16 cellular contexts compared by ENCODE assay signal in genomic region chr5:66860199-66860975, GRCh38.
DNase-seq lines count a peak whose midpoint lies in the region; ATAC-seq, FAIRE-seq and TF ChIP-seq lines count a peak whose summit lies in the region.
"Had no signal": no experiment of that assay in that cellular context is flagged by ENCODE, and none has a peak within 500 bp of the region (broad histone marks: within the 10 kb centered on the region; RNA-seq: fewer than 3 reads in every experiment).

No MANE protein-coding gene starts in this region.

- H3K27ac ChIP-seq in heart right ventricle (peak overlapping the region in 1 of 10 donors; percentile 17), thyroid gland (no peak overlapping the region)
- H3K27ac ChIP-seq: lower lobe of right lung, upper lobe of right lung had no signal

- WGBS in heart right ventricle, 2 donors = 30 to 47% methylated on average over 7 of the region's 7 CpGs
- 29 to 39% methylated on average over 7 of the region's 7 CpGs for WGBS in thyroid gland, 2 donors

- in situ Hi-C loops in G401 (cut with HindIII; ENCODE audit: low sequenced_read_pairs) = no loop called here

- no peak for TF ChIP-seq POLR2A in thyroid gland (IDR thresholded peaks at IDR 0.05)

- no peak for FAIRE-seq in urothelium cell line (lab: Jason Lieb, UNC)

- peak in 6 of 8 donors; percentile 9 to 60 (median 34) for ATAC-seq in heart right ventricle
- ATAC-seq in HG02759 (IDR thresholded peaks at IDR 0.05; ENCODE audit: unreplicated experiment) = no peak
- ATAC-seq: stimulated activated effector memory CD8-positive, alpha-beta T cell treated with anti-CD3 and anti-CD28 coated beads, Interleukin-12 subunit alpha, Interleukin-12 subunit beta, amount 100 ng/mL, for 72 hours; upper lobe of right lung had no signal

- H3K4me1 ChIP-seq in heart right ventricle = peaks cover 0 to 50% (median 17%) of the 10 kb centered on the region in 9 donors
- H3K4me1 ChIP-seq in thyroid gland = peaks cover 0 to 15% of the 10 kb centered on the region in 2 donors

- peaks cover 0 to 9% (median 0%) of the 10 kb centered on the region in 7 donors for H3K27me3 ChIP-seq in heart right ventricle
- no peaks in the 10 kb centered on the region for H3K27me3 ChIP-seq in thyroid gland
- H3K27me3 ChIP-seq: upper lobe of right lung had no signal

- H3K4me3 ChIP-seq in heart right ventricle (peak overlapping the region in 3 of 10 donors; percentile 4 to 22 (median 18)), choroid plexus epithelial cell (ENCODE audit: low read depth, low read length) (peak overlapping the region; percentile 28), thyroid gland (replicated peaks in 1 of 3) (no peak overlapping the region)
- H3K4me3 ChIP-seq: lower lobe of right lung, upper lobe of right lung had no signal

- H3K36me3 ChIP-seq in heart right ventricle (no peaks in the 10 kb centered on the region), thyroid gland (no peaks in the 10 kb centered on the region)
- H3K36me3 ChIP-seq: lower lobe of right lung, upper lobe of right lung had no signal

- no peaks in the 10 kb centered on the region for H3K9me3 ChIP-seq in heart right ventricle
- H3K9me3 ChIP-seq in thyroid gland = no peaks in the 10 kb centered on the region
- H3K9me3 ChIP-seq: lower lobe of right lung, upper lobe of right lung had no signal

- DNase-seq in heart right ventricle (no peak), cardiac septum (ENCODE audit: low spot score) (no peak), choroid plexus epithelial cell (ENCODE audit: low read depth) (peak; percentile 52), lung microvascular endothelial cell (ENCODE audit: low read depth in 2 of 2) (peak; percentile 80 to 82), thyroid gland (peak; percentile 10 to 20), urothelium cell line (ENCODE audit: low spot score) (no peak), G401 (ENCODE audit: low spot score) (no peak)
- DNase-seq: activated CD8-positive, alpha-beta memory T cell treated with anti-CD3 and anti-CD28 coated beads for 24 hours; activated effector memory CD4-positive, alpha-beta T cell treated with anti-CD3 and anti-CD28 coated beads, Interleukin-2, amount 50 U/mL, for 16 hours; GF-D8; GOT3; lower lobe of right lung; NCI-H82; upper lobe of right lung had no signal

- intact Hi-C loops in heart right ventricle (cut with DNase I) = loop anchor here in 3 of 10 donors (5.0 to 10.0 kb wide), 2 partner anchors 46 to 48 kb away; no protein-coding TSS in a partner anchor
- intact Hi-C loops in cardiac septum (cut with DNase I) = no loop called here
- intact Hi-C loops in thyroid gland (cut with DNase I) = no loop called here

- TF ChIP-seq CTCF in heart right ventricle (IDR thresholded peaks at IDR 0.05) = no peak
- TF ChIP-seq CTCF in choroid plexus epithelial cell (conservative IDR thresholded peaks at IDR 0.05; ENCODE audit: low read depth, low read length) = no peak
- TF ChIP-seq CTCF in thyroid gland (IDR thresholded peaks at IDR 0.05) = no peak

Comparison
In these comparisons a context has a peak if more than half of its experiments do, and no peak if none do; other contexts are left out.
1. DNase-seq: peak in choroid plexus epithelial cell (single experiment), lung microvascular endothelial cell (2 of 2) and thyroid gland (2 of 2); none in heart right ventricle (0 of 2), cardiac septum (single experiment), urothelium cell line (single experiment) and G401 (single experiment).